ENCODE assay signal across 27 cellular contexts in genomic region chr1:183640193-183640592, GRCh38. TPM values are rescaled to one million over a fixed set of nuclear protein-coding genes. Genes with fewer than 3 reads are reported as not detected.
"Had no signal": no experiment of that assay in that cellular context is flagged by ENCODE, and none has a peak within 500 bp of the region (broad histone marks: within the 10 kb centered on the region; RNA-seq: fewer than 3 reads in every experiment).

No MANE protein-coding gene starts in this region.

- DNase-seq: colonic mucosa; dermis blood vessel endothelial cell; endodermal cell; erythroblast; foreskin keratinocyte; hippocampal formation; left lung; mammary epithelial cell; naive thymus-derived CD4-positive, alpha-beta T cell; nephron progenitor cell; sigmoid colon; stimulated activated CD4-positive, alpha-beta T cell treated with anti-CD3 and anti-CD28 coated beads, Interleukin-2, amount 100 ng/mL, for 24 hours; stimulated activated CD4-positive, alpha-beta T cell treated with anti-CD3 and anti-CD28 coated beads, Interleukin-4, amount 100 ng/mL, for 4 hours; stimulated activated naive CD4-positive, alpha-beta T cell; stomach; substantia nigra; transverse colon had no signal

- ATAC-seq: foreskin keratinocyte; left lung; naive thymus-derived CD4-positive, alpha-beta T cell had no signal

- H3K27ac Mint-ChIP-seq: endodermal cell, nephron progenitor cell had no signal

- H3K9me3 Mint-ChIP-seq: endodermal cell, nephron progenitor cell had no signal

- H3K36me3 ChIP-seq: colonic mucosa, left lung, prostate gland, sigmoid colon, stomach, thoracic aorta, transverse colon had no signal

- H3K4me3 ChIP-seq: colonic mucosa, left lung, prostate gland, sigmoid colon, skin epidermis, stomach, thoracic aorta, transverse colon had no signal

- H3K4me3 Mint-ChIP-seq: endodermal cell; naive thymus-derived CD4-positive, alpha-beta T cell; nephron progenitor cell had no signal

- H3K27me3 ChIP-seq: colonic mucosa, foreskin keratinocyte, left lung, sigmoid colon, stomach, transverse colon had no signal

- H3K4me1 ChIP-seq: colonic mucosa, foreskin keratinocyte, parathyroid adenoma, prostate gland had no signal

- H3K27ac ChIP-seq: colonic mucosa, foreskin keratinocyte, left lung, parathyroid adenoma, prostate gland, sigmoid colon, skin epidermis, stomach, thoracic aorta, transverse colon had no signal

- FAIRE-seq: endothelial cell of umbilical vein had no signal

- H3K9me3 ChIP-seq: colonic mucosa, left lung, prostate gland, sigmoid colon, stomach, thoracic aorta, transverse colon had no signal

RNA-seq across cellular contexts. Expression of gene APOBEC4, which starts 12.9 kb away (rescaled TPM):
- total RNA-seq: cerebellum; colonic mucosa; dermis blood vessel endothelial cell; endodermal cell; endothelial cell of umbilical vein; foreskin keratinocyte; mammary epithelial cell; mesenteric fat pad; naive thymus-derived CD4-positive, alpha-beta T cell; omental fat pad; renal cortical epithelial cell; sigmoid colon; stomach; thoracic aorta; ureter had no signal

RNA-seq across cellular contexts. Expression of gene NCF2, which starts 49.9 kb away (rescaled TPM):
- total RNA-seq: dermis blood vessel endothelial cell, endothelial cell of umbilical vein had no signal
